ENCODE assay signal across 8 cellular contexts in the genomic region with DNA sequence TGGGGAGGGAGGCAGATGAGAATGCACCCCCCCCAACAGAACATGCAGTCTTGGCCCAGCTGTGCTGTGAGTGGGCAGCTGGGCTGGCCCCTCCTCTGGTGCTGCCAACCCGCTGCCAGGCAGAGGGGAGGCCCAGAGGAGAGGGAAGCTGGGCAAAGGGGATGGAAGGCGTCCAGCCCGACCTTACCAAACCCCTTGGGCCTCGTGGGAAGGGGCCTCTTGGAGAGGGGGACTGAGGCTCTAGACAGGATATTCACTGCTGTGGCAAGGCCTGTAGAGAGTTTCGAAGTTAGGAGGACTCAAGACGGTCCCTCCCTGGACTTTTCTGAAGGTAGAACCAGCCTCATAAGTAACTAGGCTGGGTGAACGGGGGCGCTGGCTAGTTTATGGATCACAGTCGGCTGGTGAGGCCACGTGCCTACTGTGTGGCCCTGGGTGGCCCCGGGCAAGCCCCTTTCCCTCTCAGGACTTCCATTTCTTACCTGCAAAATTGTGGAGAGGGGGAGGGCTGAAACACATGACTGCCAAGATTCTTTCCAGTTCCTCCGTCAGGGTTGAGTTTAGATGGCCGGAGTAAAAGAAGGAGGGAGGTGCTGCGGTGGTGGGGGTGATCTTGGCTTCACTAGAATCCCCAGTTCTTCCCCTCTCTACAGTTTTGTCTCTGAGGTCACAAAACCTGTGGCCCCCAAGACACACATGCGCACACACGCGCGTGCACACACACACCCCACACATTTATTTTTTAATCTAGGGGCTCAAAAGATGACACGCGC. TPM values are rescaled to one million over a fixed set of nuclear protein-coding genes. Genes with fewer than 3 reads are reported as not detected.
DNase-seq lines count a peak whose midpoint lies in the region; ATAC-seq and TF ChIP-seq lines count a peak whose summit lies in the region.

No MANE protein-coding gene starts in this region.

- H3K9me3 Mint-ChIP-seq in immature natural killer cell, result no peaks in the 10 kb centered on the region

- H3K27ac Mint-ChIP-seq in immature natural killer cell, result peak overlapping the region; percentile 89 to 96 (median 94)

- no peak for TF ChIP-seq CTCF in astrocyte of the spinal cord (IDR thresholded peaks at IDR 0.05; ENCODE audit: low read depth, low read length)

- peaks cover 0 to 4% (median 0%) of the 10 kb centered on the region in 3 donors for H3K36me3 Mint-ChIP-seq in immature natural killer cell

- in situ Hi-C loops in SK-MEL-5 (cut with HindIII; ENCODE audit: low pct_unique_long_range_greater_than_20kb, low sequenced_read_pairs) (no loop called here), astrocyte of the spinal cord (cut with HindIII; ENCODE audit: low sequenced_read_pairs) (no loop called here)

- peak overlapping the region; percentile 30 for H3K4me3 ChIP-seq in astrocyte of the spinal cord (ENCODE audit: low read depth, low read length)

- ATAC-seq in HG02885 (IDR thresholded peaks at IDR 0.05; ENCODE audit: poor library complexity, unreplicated experiment), result no peak

- H3K27me3 Mint-ChIP-seq in immature natural killer cell (ENCODE audit: low read depth in 3 of 3), result peaks cover 1 to 2% (median 2%) of the 10 kb centered on the region in 3 donors

- peaks cover 40 to 54% of the 10 kb centered on the region in 2 donors for H3K4me1 Mint-ChIP-seq in immature natural killer cell

- H3K4me3 Mint-ChIP-seq in immature natural killer cell, result peak overlapping the region; percentile 86 to 92 (median 88)

- DNase-seq in NOMO-1 treated with DMSO at 0.1 percent for 48 hours (lab: John Stamatoyannopoulos, UW; ENCODE audit: unreplicated experiment), result peak; percentile 16
- no peak for DNase-seq in NOMO-1 treated with dmso at 0.1 percent for 144 hours (lab: John Stamatoyannopoulos, UW; ENCODE audit: unreplicated experiment)
- peak; percentile 32 for DNase-seq in SK-MEL-5 (ENCODE audit: low read depth, low spot score)
- DNase-seq in astrocyte of the spinal cord (ENCODE audit: low read depth, low spot score), result no peak
- DNase-seq in immature natural killer cell, result peak; percentile 31 to 60 (median 41)
- DNase-seq in stimulated activated CD4-positive, alpha-beta T cell treated with anti-CD3 and anti-CD28 coated beads, Interleukin-12 subunit alpha, Interleukin-12 subunit beta, amount 100 ng/mL, for 4 hours, result peak; percentile 41
- DNase-seq in HPDE6-E6E7 (ENCODE audit: extremely low spot score), result no peak

RNA-seq across cellular contexts. Expression of a gene that starts 0.8 kb away (rescaled TPM):
- 2.9 and 3.5 TPM in 2 replicates for total RNA-seq in SK-MEL-5 (2014; rRNA removed; shearing (Covaris generic))
- 1.7 and 2.5 TPM in 2 replicates for polyA plus RNA-seq in SK-MEL-5 (2015; cell fraction: cytosol; rRNA removed)
- 3.1 and 4.1 TPM in 2 replicates for polyA plus RNA-seq in SK-MEL-5 (2015; cell fraction: nucleus; rRNA removed)
- 10 to 100 TPM; 33.2 to 62.9 (median 38.2) TPM for polyA plus RNA-seq in immature natural killer cell

RNA-seq across cellular contexts. Expression of a gene that starts 11.3 kb away (rescaled TPM):
- total RNA-seq in SK-MEL-5 (2014; rRNA removed; shearing (Covaris generic)), result 33.4 and 37.2 TPM in 2 replicates
- 42.9 and 48.2 TPM in 2 replicates for polyA plus RNA-seq in SK-MEL-5 (2015; cell fraction: cytosol; rRNA removed)
- polyA plus RNA-seq in SK-MEL-5 (2015; cell fraction: nucleus; rRNA removed), result 87.6 and 95.2 TPM in 2 replicates
- 10 to 100 TPM; 33.9 to 58.3 (median 37.8) TPM for polyA plus RNA-seq in immature natural killer cell

Comparison
In these comparisons a context has a peak if more than half of its experiments do, and no peak if none do; other contexts are left out.
1. DNase-seq: peak in NOMO-1 treated with DMSO at 0.1 percent for 48 hours (single experiment), SK-MEL-5 (single experiment), immature natural killer cell (3 of 3) and stimulated activated CD4-positive, alpha-beta T cell treated with anti-CD3 and anti-CD28 coated beads, Interleukin-12 subunit alpha, Interleukin-12 subunit beta, amount 100 ng/mL, for 4 hours (single experiment); none in NOMO-1 treated with dmso at 0.1 percent for 144 hours (single experiment), astrocyte of the spinal cord (single experiment) and HPDE6-E6E7 (single experiment).